In genomic region chr17:81064746-81065475, GRCh38 we compare ENCODE assay signal across 14 cellular contexts. TPM values are rescaled to one million over a fixed set of nuclear protein-coding genes. Genes with fewer than 3 reads are reported as not detected.
DNase-seq lines count a peak whose midpoint lies in the region; ATAC-seq and TF ChIP-seq lines count a peak whose summit lies in the region.
"Had no signal": no experiment of that assay in that cellular context is flagged by ENCODE, and none has a peak within 500 bp of the region (broad histone marks: within the 10 kb centered on the region; RNA-seq: fewer than 3 reads in every experiment).

No MANE protein-coding gene starts in this region.

- no peaks in the 10 kb centered on the region for H3K27me3 ChIP-seq in stomach

- 33 to 54% (median 40%) methylated on average over 14 to 17 of the region's 17 CpGs for WGBS in stomach, 5 donors

- ATAC-seq in HG02623 (IDR thresholded peaks at IDR 0.05; ENCODE audit: unreplicated experiment): no peak
- ATAC-seq: T-helper 17 cell had no signal

- no peak for TF ChIP-seq CTCF in choroid plexus epithelial cell (conservative IDR thresholded peaks at IDR 0.05; ENCODE audit: low read depth, low read length)
- TF ChIP-seq CTCF in stomach (IDR thresholded peaks at IDR 0.05): no peak
- no peak for TF ChIP-seq CTCF in coronary artery (IDR thresholded peaks at IDR 0.05)

- H3K27ac ChIP-seq in stomach (peak overlapping the region; percentile 69 to 80 (median 77)), coronary artery (peak overlapping the region in 1 of 2 donors; percentile 22)

- no peak for TF ChIP-seq POLR2A in stomach (IDR thresholded peaks at IDR 0.05)

- H3K4me1 ChIP-seq in stomach: peaks cover 69 to 79% (median 71%) of the 10 kb centered on the region in 4 donors

- peaks cover 0 to 54% (median 21%) of the 10 kb centered on the region in 4 donors for H3K36me3 ChIP-seq in stomach

- intact Hi-C loops in stomach (cut with DNase I; ENCODE audit: low total_unique reads): no loop called here

- no peak for TF ChIP-seq EP300 in stomach (IDR thresholded peaks at IDR 0.05)

- no peak overlapping the region for H3K4me3 ChIP-seq in choroid plexus epithelial cell (ENCODE audit: low read depth, low read length)
- H3K4me3 ChIP-seq in stomach: no peak overlapping the region
- H3K4me3 ChIP-seq in coronary artery: no peak overlapping the region

- peak; percentile 20 for DNase-seq in HCEC 1CT
- peak; percentile 59 for DNase-seq in choroid plexus epithelial cell (ENCODE audit: low read depth)
- DNase-seq in kidney glomerular epithelial cell (lab: John Stamatoyannopoulos, UW): peak; percentile 42
- peak; percentile 64 for DNase-seq in stomach
- DNase-seq in coronary artery (ENCODE audit: low spot score): no peak
- DNase-seq in SKM-1 (lab: John Stamatoyannopoulos, UW; ENCODE audit: unreplicated experiment): no peak
- no peak for DNase-seq in NCI-H1105 treated with DMSO at 0.1 percent for 48 hours (lab: John Stamatoyannopoulos, UW)
- DNase-seq: activated effector memory CD4-positive, alpha-beta T cell treated with Interleukin-2 at 50 U/mL for 16 hours; GDM1; Karpas-422; NCI-H748 treated with DMSO at 0.1 percent for 48 hours; stimulated activated CD8-positive, alpha-beta memory T cell treated with anti-CD3 and anti-CD28 coated beads, Interleukin-4, amount 100 ng/mL, for 48 hours; T-helper 17 cell had no signal

- H3K9me3 ChIP-seq in stomach: no peaks in the 10 kb centered on the region

RNA-seq across cellular contexts. Expression of gene BAIAP2, which starts 30.0 kb away (rescaled TPM):
- total RNA-seq in stomach: 100 to 1,000 TPM in 2 of 5 donors, 10 to 100 TPM in 3; 21.1 to 263 (median 96.9) TPM
- polyA plus RNA-seq in stomach: 10 to 100 TPM; 37.5 to 66.1 (median 46.6) TPM

Comparison
In these comparisons a context has a peak if more than half of its experiments do, and no peak if none do; other contexts are left out.
1. DNase-seq: peak in HCEC 1CT (single experiment), choroid plexus epithelial cell (single experiment), kidney glomerular epithelial cell (single experiment) and stomach (single experiment); none in coronary artery (single experiment), SKM-1 (single experiment) and NCI-H1105 treated with DMSO at 0.1 percent for 48 hours (single experiment).